Comparison of ENCODE assay signal across 19 cellular contexts in genomic region chr10:70466951-70467350, GRCh38. TPM values are rescaled to one million over a fixed set of nuclear protein-coding genes. Genes with fewer than 3 reads are reported as not detected.
DNase-seq lines count a peak whose midpoint lies in the region; ATAC-seq and TF ChIP-seq lines count a peak whose summit lies in the region.
"Had no signal": no experiment of that assay in that cellular context is flagged by ENCODE, and none has a peak within 500 bp of the region (broad histone marks: within the 10 kb centered on the region; RNA-seq: fewer than 3 reads in every experiment).

No MANE protein-coding gene starts in this region.

- no peak for TF ChIP-seq CTCF in HEK293 (tag by site-specific recombination; IDR thresholded peaks at IDR 0.05)
- TF ChIP-seq CTCF in endodermal cell (conservative IDR thresholded peaks at IDR 0.05), result no peak

- H3K4ac ChIP-seq in neuronal stem cell (ENCODE audit: low read length), result no peak overlapping the region

- no peak overlapping the region for H3K18ac ChIP-seq in neuronal stem cell (ENCODE audit: low read length)

- H3K4me3 ChIP-seq in HEK293 (ENCODE audit: low read depth, low read length) (no peak overlapping the region), endodermal cell (ENCODE audit: low read length) (no peak overlapping the region), neuronal stem cell (ENCODE audit: low read length in 2 of 2) (no peak overlapping the region)
- H3K4me3 ChIP-seq: GM12878, GM23338, HAP-1 had no signal

- H3K9ac ChIP-seq in endodermal cell (ENCODE audit: extremely low read depth, low read length, poor library complexity, severe bottlenecking) (no peak overlapping the region), neuronal stem cell (ENCODE audit: low read depth, low read length, poor library complexity) (no peak overlapping the region)

- no peaks in the 10 kb centered on the region for H3K27me3 Mint-ChIP-seq in endodermal cell (ENCODE audit: insufficient read depth)
- H3K27me3 Mint-ChIP-seq: CD4-positive, alpha-beta memory T cell had no signal

- peaks cover 13% of the 10 kb centered on the region for H3K4me1 Mint-ChIP-seq in endodermal cell
- H3K4me1 Mint-ChIP-seq: CD4-positive, alpha-beta memory T cell had no signal

- no peak overlapping the region for H3K4me2 ChIP-seq in neuronal stem cell (ENCODE audit: insufficient read depth, low read length, poor library complexity, severe bottlenecking)
- H3K4me2 ChIP-seq: GM23338 had no signal

- no peak overlapping the region for H2BK15ac ChIP-seq in neuronal stem cell (ENCODE audit: low read length)

- no peak overlapping the region for H3K14ac ChIP-seq in neuronal stem cell (ENCODE audit: low read length)

- peak overlapping the region; percentile 89 for H2AK5ac ChIP-seq in neuronal stem cell (ENCODE audit: low read depth, low read length)

- H3K9me3 ChIP-seq in HEK293 (ENCODE audit: control insufficient read depth, insufficient read depth, low read depth, low read length), result no peaks in the 10 kb centered on the region
- H3K9me3 ChIP-seq in endodermal cell (ENCODE audit: control insufficient read depth, low read length), result no peaks in the 10 kb centered on the region
- H3K9me3 ChIP-seq in neuronal stem cell (replicated peaks in 1 of 2; ENCODE audit: control insufficient read depth in 2 of 2, insufficient read depth in 1 of 2, low read depth in 1 of 2, low read length in 2 of 2), result no peaks in the 10 kb centered on the region
- H3K9me3 ChIP-seq: HAP-1 had no signal

- H4K91ac ChIP-seq in neuronal stem cell (ENCODE audit: low read depth, low read length, poor library complexity), result no peak overlapping the region

- no peaks in the 10 kb centered on the region for H3K79me1 ChIP-seq in neuronal stem cell (ENCODE audit: low read depth, low read length)

- H2BK120ac ChIP-seq in neuronal stem cell (ENCODE audit: low read depth, low read length), result no peak overlapping the region

- CTCF ChIA-PET in HEK293 (lab: Yijun Ruan, JAX), result interaction anchor here (0.9 kb wide), 1 partner anchor 11 kb away, joined by 3 read pairs; no protein-coding TSS in a partner anchor

- no peak overlapping the region for H3K4me3 Mint-ChIP-seq in endodermal cell
- H3K4me3 Mint-ChIP-seq: CD4-positive, alpha-beta memory T cell; GM23338 had no signal

- peak overlapping the region; percentile 13 for H3K23ac ChIP-seq in neuronal stem cell (ENCODE audit: low read depth, low read length, poor library complexity)

- H3K27ac ChIP-seq in HEK293 (ENCODE audit: extremely low read depth, low read depth, low read length) (no peak overlapping the region), endodermal cell (ENCODE audit: low read depth, low read length) (no peak overlapping the region), neuronal stem cell (replicated peaks; ENCODE audit: low read length) (no peak overlapping the region)

- no peak overlapping the region for H4K8ac ChIP-seq in neuronal stem cell (ENCODE audit: low read depth, low read length)

- 89 to 100% methylated on average over 1 to 3 of the region's 3 CpGs for WGBS in endodermal cell (ENCODE audit: insufficient coverage in 1 of 2, insufficient read length in 1 of 2), 2 experiments
- no CpG with 5 or more reads among the region's 3 CpGs for WGBS in neuronal stem cell (ENCODE audit: extremely low coverage in 2 of 2, insufficient read length in 2 of 2, insufficient replicate concordance in 1 of 2), 2 donors

- H3K4me1 ChIP-seq in HEK293 (ENCODE audit: control insufficient read depth, insufficient read depth, low read length), result no peaks in the 10 kb centered on the region
- H3K4me1 ChIP-seq in endodermal cell (ENCODE audit: control insufficient read depth, insufficient read depth, low read length), result no peaks in the 10 kb centered on the region
- H3K4me1 ChIP-seq in neuronal stem cell (ENCODE audit: control insufficient read depth in 2 of 2, insufficient read depth in 1 of 2, low read depth in 1 of 2, low read length in 2 of 2), result peaks cover 4 to 13% of the 10 kb centered on the region in 2 donors
- H3K4me1 ChIP-seq: HAP-1 had no signal

- H3K27ac Mint-ChIP-seq in endodermal cell, result no peak overlapping the region
- H3K27ac Mint-ChIP-seq: CD4-positive, alpha-beta memory T cell; GM23338 had no signal

- H2BK12ac ChIP-seq in neuronal stem cell (ENCODE audit: low read length), result no peak overlapping the region

- DNase-seq in endodermal cell, result peak; percentile 64
- no peak for DNase-seq in neuronal stem cell (ENCODE audit: low spot score)
- DNase-seq in dedifferentiated amniotic fluid mesenchymal stem cell (ENCODE audit: extremely low spot score), result no peak
- DNase-seq in DMS 273 (lab: John Stamatoyannopoulos, UW; ENCODE audit: unreplicated experiment), result no peak
- DNase-seq: C1 segment of cervical spinal cord; Calu3; CD4-positive, alpha-beta memory T cell; COR-L47; DMS153; DND-41 had no signal

- no peaks in the 10 kb centered on the region for H3K36me3 Mint-ChIP-seq in endodermal cell (ENCODE audit: low read depth)
- H3K36me3 Mint-ChIP-seq: CD4-positive, alpha-beta memory T cell had no signal

- no peak overlapping the region for H2BK5ac ChIP-seq in neuronal stem cell (ENCODE audit: low read length)

- POLR2A ChIA-PET in HEK293 (lab: Yijun Ruan, JAX), result no interaction called here

- H3K27me3 ChIP-seq in endodermal cell (ENCODE audit: control insufficient read depth, insufficient read depth, low read length, poor library complexity, severe bottlenecking) (no peaks in the 10 kb centered on the region), neuronal stem cell (ENCODE audit: control insufficient read depth in 3 of 3, insufficient read depth in 3 of 3, low read depth in 1 of 3, low read length in 3 of 3) (peaks cover 0 to 6% (median 0%) of the 10 kb centered on the region in 3 experiments)

- H3K36me3 ChIP-seq in HEK293 (ENCODE audit: control insufficient read depth in 2 of 2, insufficient read depth in 1 of 2, low read length in 2 of 2) (no peaks in the 10 kb centered on the region), endodermal cell (ENCODE audit: control insufficient read depth, insufficient read depth, low read length) (no peaks in the 10 kb centered on the region), neuronal stem cell (replicated peaks in 1 of 2; ENCODE audit: control insufficient read depth in 2 of 2, insufficient read depth in 2 of 2, low read length in 2 of 2) (no peaks in the 10 kb centered on the region)
- H3K36me3 ChIP-seq: HAP-1 had no signal

- no peak for ATAC-seq in GM21723 (IDR thresholded peaks at IDR 0.05; ENCODE audit: unreplicated experiment)
- ATAC-seq: GM12878, GM23338 had no signal

- H2AFZ ChIP-seq in neuronal stem cell (ENCODE audit: low read length), result no peak overlapping the region
- H2AFZ ChIP-seq: GM23338 had no signal

- no peaks in the 10 kb centered on the region for H3K9me3 Mint-ChIP-seq in endodermal cell
- H3K9me3 Mint-ChIP-seq: CD4-positive, alpha-beta memory T cell; GM23338 had no signal

TF ChIP-seq in HEK293, 187 proteins besides CTCF, POLR2A, EP300 and RAD21:
- TF ChIP-seq ZNF747 (tag by site-specific recombination; IDR thresholded peaks at IDR 0.05) (no peak), GLIS1 (tag by site-specific recombination; IDR thresholded peaks at IDR 0.05) (peak; percentile 83)

RNA-seq across cellular contexts. Expression of gene PALD1, which starts 11.6 kb away (rescaled TPM):
- 10 to 100 TPM; 17.3 to 19.7 TPM for total RNA-seq in endodermal cell
- 12.0 TPM for polyA plus RNA-seq in endodermal cell (2013, experiment 1 of 2)
- polyA plus RNA-seq in endodermal cell (2013, experiment 2 of 2), result 11.6 TPM
- 8.1 TPM for polyA plus RNA-seq in neuronal stem cell (2013, experiment 1 of 2)
- polyA plus RNA-seq in neuronal stem cell (2013, experiment 2 of 2), result 8.1 TPM
- total RNA-seq: CD4-positive, alpha-beta memory T cell had no signal
- polyA plus RNA-seq: CD4-positive, alpha-beta memory T cell had no signal

RNA-seq across cellular contexts. Expression of gene NODAL, which starts 25.5 kb away (rescaled TPM):
- total RNA-seq in endodermal cell, result 10 to 100 TPM; 18.2 to 71.0 TPM
- polyA plus RNA-seq in endodermal cell (2013, experiment 1 of 2), result 36.1 TPM
- polyA plus RNA-seq in endodermal cell (2013, experiment 2 of 2), result 39.2 TPM
- polyA plus RNA-seq in neuronal stem cell (2013, experiment 1 of 2), result not detected
- not detected for polyA plus RNA-seq in neuronal stem cell (2013, experiment 2 of 2)
- total RNA-seq: A172; A673; Calu3; CD4-positive, alpha-beta memory T cell; GM12878; H4 had no signal
- polyA plus RNA-seq: BJ, GM12878 had no signal
